8 cellular contexts compared by ENCODE assay signal in the genomic region with DNA sequence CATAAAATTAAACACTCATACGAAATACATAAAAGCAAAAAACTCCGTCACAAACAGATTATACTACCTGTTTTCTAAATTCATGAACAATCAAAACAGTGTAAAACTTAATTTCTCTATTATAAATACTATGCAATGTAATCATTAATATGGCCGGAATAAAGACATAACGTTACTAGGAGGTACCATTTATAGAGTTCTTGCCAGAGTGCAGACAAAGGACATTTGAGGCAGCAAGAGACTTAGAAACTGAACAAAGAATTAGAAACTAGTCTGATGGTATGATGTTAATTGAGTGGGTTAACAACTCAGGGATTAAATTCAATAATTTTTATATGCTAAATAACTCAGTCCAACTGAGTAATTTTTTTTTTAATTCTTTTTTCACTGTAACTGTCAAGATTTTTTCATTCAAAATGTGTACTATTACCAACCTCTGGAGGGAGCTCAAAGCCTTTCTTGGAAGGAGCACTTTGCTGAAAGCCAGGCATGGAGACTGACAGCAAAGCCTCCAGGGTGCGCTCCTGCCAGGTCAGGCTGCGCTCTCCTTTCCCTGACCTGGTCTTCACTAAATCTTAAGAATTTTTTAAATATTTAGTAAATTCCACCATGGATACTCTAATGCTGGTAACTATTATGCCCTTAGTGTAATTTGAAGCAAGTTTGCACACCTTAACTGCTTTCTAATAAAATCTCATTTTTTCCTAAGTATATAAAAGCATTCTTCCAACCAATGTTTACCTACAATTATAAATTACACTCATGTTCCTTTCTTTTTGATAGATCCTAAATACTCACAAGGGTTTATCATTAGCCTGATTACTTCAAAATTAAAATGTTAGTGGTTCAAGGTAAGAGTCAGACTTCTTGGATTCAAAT. TPM values are rescaled to one million over a fixed set of nuclear protein-coding genes. Genes with fewer than 3 reads are reported as not detected.
A peak's percentile ranks its signal among the peaks of the same experiment; 100 is the strongest.
DNase-seq lines count a peak whose midpoint lies in the region; ATAC-seq, FAIRE-seq and TF ChIP-seq lines count a peak whose summit lies in the region.

No MANE protein-coding gene starts in this region.

- H3K9me3 ChIP-seq in gastroesophageal sphincter (no peaks in the 10 kb centered on the region), pancreas (no peaks in the 10 kb centered on the region)

- intact Hi-C loops in pancreas (cut with DNase I), result no loop called here

- 52 to 63% methylated on average over 6 of the region's 6 CpGs for WGBS in gastroesophageal sphincter (ENCODE audit: low coverage in 1 of 2), 2 donors
- WGBS in pancreas, 2 donors, result 42 to 46% methylated on average over 6 of the region's 6 CpGs

- H3K27me3 ChIP-seq in gastroesophageal sphincter (no peaks in the 10 kb centered on the region), pancreas (no peaks in the 10 kb centered on the region)

- H3K36me3 ChIP-seq in gastroesophageal sphincter, result peaks cover 0 to 17% of the 10 kb centered on the region in 2 donors
- H3K36me3 ChIP-seq in pancreas, result no peaks in the 10 kb centered on the region

- TF ChIP-seq POLR2A in gastroesophageal sphincter (IDR thresholded peaks at IDR 0.05), result no peak

- ATAC-seq in GM21528 (IDR thresholded peaks at IDR 0.05; ENCODE audit: low FRiP score, unreplicated experiment) (peak; percentile 80), gastroesophageal sphincter (peak; percentile 58), pancreas (peak; percentile 90 to 99 (median 94))

- no peak overlapping the region for H3K4me3 ChIP-seq in gastroesophageal sphincter
- no peak overlapping the region for H3K4me3 ChIP-seq in pancreas

- TF ChIP-seq CTCF in gastroesophageal sphincter (IDR thresholded peaks at IDR 0.05) (peak; percentile 30 to 70 (median 56)), pancreas (IDR thresholded peaks at IDR 0.05) (peak in 3 of 4 donors; percentile 50 to 57 (median 53))

- DNase-seq in EH (ENCODE audit: low read depth) (peak; percentile 80), HuH-7.5 (ENCODE audit: low spot score) (peak; percentile 36), OCI-M1 (lab: John Stamatoyannopoulos, UW) (peak; percentile 81), pancreas (peak in 5 of 6 donors; percentile 33 to 56 (median 45)), NCI-H1048 (lab: John Stamatoyannopoulos, UW) (no peak)
- peak; percentile 31 for DNase-seq in activated naive CD4-positive, alpha-beta T cell treated with Interleukin-2 at 50 U/mL for 16 hours

- H3K27ac ChIP-seq in gastroesophageal sphincter (no peak overlapping the region), pancreas (no peak overlapping the region)

- H3K4me1 ChIP-seq in gastroesophageal sphincter (no peaks in the 10 kb centered on the region), pancreas (no peaks in the 10 kb centered on the region)

- FAIRE-seq in pancreas (lab: Jason Lieb, UNC), result peak; percentile 53

- no peak for TF ChIP-seq EP300 in gastroesophageal sphincter (IDR thresholded peaks at IDR 0.05)

RNA-seq across cellular contexts. Expression of gene WDR35, which starts 34.1 kb away (rescaled TPM):
- total RNA-seq in gastroesophageal sphincter (10 to 100 TPM; 10.1 to 22.2 (median 17.7) TPM), pancreas (1 to 10 TPM; 2.8 to 7.2 (median 3.8) TPM)
- 1 to 10 TPM; 2.6 to 5.2 TPM for polyA plus RNA-seq in pancreas

RNA-seq across cellular contexts. Expression of gene TTC32, which starts 54.0 kb away (rescaled TPM):
- total RNA-seq in gastroesophageal sphincter, result 10 to 100 TPM; 17.1 to 37.5 (median 17.9) TPM
- total RNA-seq in pancreas, result 1 to 10 TPM; 3.2 to 6.6 (median 4.2) TPM
- 10 to 100 TPM; 10.5 to 24.3 TPM for polyA plus RNA-seq in pancreas

RNA-seq across cellular contexts. Expression of gene MATN3, which starts 56.7 kb away (rescaled TPM):
- total RNA-seq in gastroesophageal sphincter, result 1 to 10 TPM in 2 of 4 donors, under 1 TPM in 1, not detected in 1; 0.67 to 2.5 (median 1.0) TPM
- 1 to 10 TPM in 1 of 6 donors, under 1 TPM in 3, not detected in 2; 0.25 to 3.5 (median 0.52) TPM for total RNA-seq in pancreas
- under 1 TPM; 0.23 to 0.54 TPM for polyA plus RNA-seq in pancreas
